Comparison of ENCODE assay signal across 20 cellular contexts in genomic region chr15:60441323-60441722, GRCh38.
"Had no signal": no experiment of that assay in that cellular context is flagged by ENCODE, and none has a peak within 500 bp of the region (broad histone marks: within the 10 kb centered on the region; RNA-seq: fewer than 3 reads in every experiment).

No MANE protein-coding gene starts in this region.

- FAIRE-seq: bronchial epithelial cell, islet of Langerhans had no signal

- ATAC-seq: gastroesophageal sphincter; heart right ventricle; left lobe of liver; right cardiac atrium; stimulated activated naive CD8-positive, alpha-beta T cell treated with anti-CD3 and anti-CD28 coated beads, Interleukin-15, Interleukin-2, amounts not matched to agents 100 U/mL and 50 U/mL, for 24 hours had no signal

- H3K27ac Mint-ChIP-seq: activated T-helper 1 cell treated with anti-CD3 and anti-CD28 coated beads, Interleukin-12 subunit alpha, Interleukin-12 subunit beta, Interleukin-2, Interleukin-4 antibody, amounts not matched to agents 30 ng/mL and 10 ng/mL and 1 ng/mL, durations not matched to agents 14 hours and 24 hours and 36 hours had no signal

- H3K4me3 ChIP-seq: ascending aorta, dorsolateral prefrontal cortex, gastroesophageal sphincter, heart right ventricle, prostate gland, skin epidermis, suprapubic skin, upper lobe of left lung had no signal

- H3K4me1 ChIP-seq: ascending aorta, prostate gland, suprapubic skin, upper lobe of left lung had no signal

- H3K4me3 Mint-ChIP-seq: activated T-helper 1 cell treated with anti-CD3 and anti-CD28 coated beads, Interleukin-12 subunit alpha, Interleukin-12 subunit beta, Interleukin-2, Interleukin-4 antibody, amounts not matched to agents 30 ng/mL and 10 ng/mL and 1 ng/mL, durations not matched to agents 14 hours and 24 hours and 36 hours had no signal

- H3K27ac ChIP-seq: ascending aorta, dorsolateral prefrontal cortex, gastroesophageal sphincter, heart right ventricle, skin epidermis, suprapubic skin, upper lobe of left lung had no signal

- H3K36me3 ChIP-seq: prostate gland had no signal

- H3K9me3 Mint-ChIP-seq: activated T-helper 1 cell treated with anti-CD3 and anti-CD28 coated beads, Interleukin-12 subunit alpha, Interleukin-12 subunit beta, Interleukin-2, Interleukin-4 antibody, amounts not matched to agents 30 ng/mL and 10 ng/mL and 1 ng/mL, durations not matched to agents 14 hours and 24 hours and 36 hours had no signal

- H3K9me3 ChIP-seq: ascending aorta, gastroesophageal sphincter, heart right ventricle, prostate gland, suprapubic skin, upper lobe of left lung had no signal

- DNase-seq: activated CD4-positive, alpha-beta T cell treated with anti-CD3 and anti-CD28 coated beads, Interleukin-2, amount 50 U/mL, for 1 hour; activated CD8-positive, alpha-beta memory T cell treated with anti-CD3 and anti-CD28 coated beads for 24 hours; activated naive CD4-positive, alpha-beta T cell treated with Interleukin-2 at 50 U/mL for 16 hours; dorsolateral prefrontal cortex; heart right ventricle; mammary epithelial cell; right cardiac atrium; stimulated activated CD4-positive, alpha-beta T cell treated with anti-CD3 and anti-CD28 coated beads, Interleukin-4, amount 100 ng/mL, for 4 hours; stimulated activated CD8-positive, alpha-beta memory T cell treated with anti-CD3 and anti-CD28 coated beads, Interleukin-4, amount 100 ng/mL, for 48 hours; stimulated activated naive CD8-positive, alpha-beta T cell treated with anti-CD3 and anti-CD28 coated beads, Interleukin-15, Interleukin-2, amounts not matched to agents 100 U/mL and 50 U/mL, for 24 hours; upper lobe of left lung had no signal

- H3K27me3 ChIP-seq: ascending aorta, dorsolateral prefrontal cortex, gastroesophageal sphincter, heart right ventricle, suprapubic skin, upper lobe of left lung had no signal
